Comparison of ENCODE assay signal across 8 cellular contexts in genomic region chr1:145459591-145459990, GRCh38. TPM values are rescaled to one million over a fixed set of nuclear protein-coding genes. Genes with fewer than 3 reads are reported as not detected.
A peak's percentile ranks its signal among the peaks of the same experiment; 100 is the strongest.
DNase-seq lines count a peak whose midpoint lies in the region; ATAC-seq and TF ChIP-seq lines count a peak whose summit lies in the region.
"Not testable (repeated sequence)": the region's sequence is repeated elsewhere in the genome, so short reads cannot be mapped to it uniquely, and the experiment has no call there.

No MANE protein-coding gene starts in this region.

- not testable (repeated sequence) for H2AFZ ChIP-seq in mammary epithelial cell (ENCODE audit: low read depth, low read length)

- BruUV-seq in Panc1 (replicated peaks; lab: Mats Ljungman, UMichigan) (TSS peak; percentile 96), mammary epithelial cell (replicated peaks; lab: Mats Ljungman, UMichigan) (TSS peak; percentile 98)

- not testable (repeated sequence) for H3K4me1 Mint-ChIP-seq in CD8-positive, alpha-beta T cell (ENCODE audit: low read depth); activated T-cell treated with anti-CD3 and anti-CD28 coated beads, Interleukin-2, amount 50 U/mL, for 72 hours (ENCODE audit: low read depth)

- dilution Hi-C loops in mammary epithelial cell (cut with HindIII; ENCODE audit: low sequenced_read_pairs): not testable (repeated sequence)

- not testable (repeated sequence) for H3K4me1 ChIP-seq in CD8-positive, alpha-beta T cell (ENCODE audit: insufficient read depth, low read length); Panc1 (ENCODE audit: control insufficient read depth, insufficient read depth, low read length); mammary epithelial cell (ENCODE audit: insufficient read depth, low read length); gastroesophageal sphincter; lower lobe of right lung

- H3K79me2 ChIP-seq in mammary epithelial cell (ENCODE audit: insufficient read depth, low read length): not testable (repeated sequence)

- H3K27ac ChIP-seq in CD8-positive, alpha-beta T cell (ENCODE audit: low read depth, low read length); Panc1 (ENCODE audit: low read length); mammary epithelial cell (ENCODE audit: insufficient read depth, low read depth, low read length); gastroesophageal sphincter; lower lobe of right lung: not testable (repeated sequence)

- H3K27ac Mint-ChIP-seq in CD8-positive, alpha-beta T cell; activated T-cell treated with anti-CD3 and anti-CD28 coated beads, Interleukin-2, amount 50 U/mL, for 72 hours: not testable (repeated sequence)

- H3K36me3 Mint-ChIP-seq in CD8-positive, alpha-beta T cell; activated T-cell treated with anti-CD3 and anti-CD28 coated beads, Interleukin-2, amount 50 U/mL, for 72 hours (ENCODE audit: insufficient read depth in 2 of 2): not testable (repeated sequence)

- not testable (repeated sequence) for H3K4me3 ChIP-seq in CD8-positive, alpha-beta T cell (ENCODE audit: low read depth, low read length); Panc1 (ENCODE audit: low read depth in 2 of 2, low read length in 2 of 2); mammary epithelial cell (replicated peaks in 1 of 3; ENCODE audit: insufficient read depth in 1 of 3, low read depth in 2 of 3, low read length in 3 of 3); gastroesophageal sphincter
- H3K4me3 ChIP-seq in lower lobe of right lung: peak overlapping the region; percentile 27

- peaks cover 20% of the 10 kb centered on the region for H3K27me3 Mint-ChIP-seq in CD8-positive, alpha-beta T cell (ENCODE audit: low read depth)
- peaks cover 20% of the 10 kb centered on the region for H3K27me3 Mint-ChIP-seq in activated T-cell treated with anti-CD3 and anti-CD28 coated beads, Interleukin-2, amount 50 U/mL, for 72 hours (ENCODE audit: low read depth)

- H3K9me3 Mint-ChIP-seq in CD8-positive, alpha-beta T cell; activated T-cell treated with anti-CD3 and anti-CD28 coated beads, Interleukin-2, amount 50 U/mL, for 72 hours: not testable (repeated sequence)

- not testable (repeated sequence) for TF ChIP-seq EP300 in gastroesophageal sphincter (IDR thresholded peaks at IDR 0.05)

- H3K36me3 ChIP-seq in CD8-positive, alpha-beta T cell (ENCODE audit: insufficient read depth, low read length); Panc1 (ENCODE audit: control insufficient read depth, insufficient read depth, low read length); mammary epithelial cell (ENCODE audit: insufficient read depth, low read length); gastroesophageal sphincter; lower lobe of right lung: not testable (repeated sequence)

- in situ Hi-C loops in Panc1 (cut with HindIII; ENCODE audit: low pct_unique_long_range_greater_than_20kb, low sequenced_read_pairs); mammary epithelial cell (cut with MboI; ENCODE audit: low sequenced_read_pairs in 2 of 2): not testable (repeated sequence)

- H4K20me1 ChIP-seq in mammary epithelial cell (ENCODE audit: insufficient read depth, low read length): not testable (repeated sequence)

- not testable (repeated sequence) for TF ChIP-seq CTCF in CD8-positive, alpha-beta T cell (IDR thresholded peaks at IDR 0.05); Panc1 (IDR thresholded peaks at IDR 0.05); mammary epithelial cell (conservative IDR thresholded peaks at IDR 0.05 in 1 of 2, IDR thresholded peaks at IDR 0.05 in 1 of 2; ENCODE audit: extremely low read depth in 1 of 2, insufficient read depth in 1 of 2, low read depth in 1 of 2, low read length in 2 of 2); gastroesophageal sphincter (IDR thresholded peaks at IDR 0.05); lower lobe of right lung (IDR thresholded peaks at IDR 0.05)

- not testable (repeated sequence) for H3K9me3 ChIP-seq in CD8-positive, alpha-beta T cell (ENCODE audit: low read length); Panc1 (ENCODE audit: control insufficient read depth, insufficient read depth, low read depth, low read length); mammary epithelial cell (replicated peaks; ENCODE audit: insufficient read depth, low read length); gastroesophageal sphincter; lower lobe of right lung

- peak; percentile 26 for ATAC-seq in CD8-positive, alpha-beta T cell
- ATAC-seq in Panc1 (peak; percentile 88), gastroesophageal sphincter (peak; percentile 77), left ventricle myocardium superior (peak; percentile 79), lower lobe of right lung (peak; percentile 51 to 61)
- peak; percentile 47 to 65 for ATAC-seq in activated T-cell treated with anti-CD3 and anti-CD28 coated beads, Interleukin-2, amount 50 U/mL, for 72 hours (replicated peaks in 1 of 2)
- ATAC-seq in stimulated activated naive CD8-positive, alpha-beta T cell treated with anti-CD3 and anti-CD28 coated beads, Interleukin-15, Interleukin-2, amounts not matched to agents 100 U/mL and 50 U/mL, for 24 hours: peak; percentile 72

- POLR2A ChIA-PET in CD8-positive, alpha-beta T cell (lab: Charles Lee); Panc1 (lab: Charles Lee): not testable (repeated sequence)

- not testable (repeated sequence) for DNase-seq in CD8-positive, alpha-beta T cell; Panc1 (ENCODE audit: low read depth, low spot score); activated T-cell treated with anti-CD3 and anti-CD28 coated beads, Interleukin-2, amount 50 U/mL, for 72 hours; mammary epithelial cell; left ventricle myocardium superior; lower lobe of right lung; stimulated activated naive CD8-positive, alpha-beta T cell treated with anti-CD3 and anti-CD28 coated beads, Interleukin-15, Interleukin-2, amounts not matched to agents 100 U/mL and 50 U/mL, for 24 hours

- intact Hi-C loops in CD8-positive, alpha-beta T cell (cut with DNase I, micrococcal nuclease); Panc1 (cut with micrococcal nuclease; ENCODE audit: unreplicated experiment); mammary epithelial cell (cut with micrococcal nuclease); left ventricle myocardium superior (cut with micrococcal nuclease); lower lobe of right lung (cut with DNase I): not testable (repeated sequence)

- H3K9ac ChIP-seq in mammary epithelial cell (ENCODE audit: insufficient read depth, low read length): not testable (repeated sequence)

- WGBS in mammary epithelial cell (ENCODE audit: low coverage, missing lambda C conversion rate): no CpG with 5 or more reads among the region's 27 CpGs
- WGBS in gastroesophageal sphincter (ENCODE audit: low coverage in 1 of 2), 2 donors: no CpG with 5 or more reads among the region's 27 CpGs

- not testable (repeated sequence) for TF ChIP-seq POLR2A in gastroesophageal sphincter (IDR thresholded peaks at IDR 0.05)

- H3K27me3 ChIP-seq in CD8-positive, alpha-beta T cell (ENCODE audit: insufficient read depth, low read length); Panc1 (ENCODE audit: control insufficient read depth, insufficient read depth, low read length); mammary epithelial cell (ENCODE audit: insufficient read depth, low read length); lower lobe of right lung (ENCODE audit: low read depth): not testable (repeated sequence)
- peaks cover 42% of the 10 kb centered on the region for H3K27me3 ChIP-seq in gastroesophageal sphincter

- H3K4me3 Mint-ChIP-seq in CD8-positive, alpha-beta T cell; activated T-cell treated with anti-CD3 and anti-CD28 coated beads, Interleukin-2, amount 50 U/mL, for 72 hours: not testable (repeated sequence)

- CTCF ChIA-PET in CD8-positive, alpha-beta T cell (lab: Charles Lee); Panc1 (lab: Charles Lee); mammary epithelial cell (lab: Charles Lee; ENCODE audit: low non-redundant PET): not testable (repeated sequence)

- H3K4me2 ChIP-seq in mammary epithelial cell (ENCODE audit: insufficient read depth, low read depth, low read length): not testable (repeated sequence)

RNA-seq across cellular contexts. Expression of gene NBPF20, which starts 34.2 kb away (rescaled TPM):
- 1 to 10 TPM; 2.4 to 2.6 TPM for total RNA-seq in CD8-positive, alpha-beta T cell
- total RNA-seq in Panc1 (2021; ENCODE audit: unreplicated experiment) (3.5 TPM), mammary epithelial cell (10 to 100 TPM in 1 of 2 donors, 1 to 10 TPM in 1; 2.7 to 10.7 TPM), gastroesophageal sphincter (1 to 10 TPM; 1.7 to 9.5 (median 3.3) TPM), left ventricle myocardium superior (0.50 TPM), lower lobe of right lung (2.4 TPM)
- polyA plus RNA-seq in Panc1 (2012; ENCODE audit: insufficient read length): 0.96 TPM
- total RNA-seq in activated T-cell treated with anti-CD3 and anti-CD28 coated beads, Interleukin-2, amount 50 U/mL, for 72 hours: 1 to 10 TPM; 1.3 to 2.3 TPM
- polyA plus RNA-seq in mammary epithelial cell: 3.9 TPM
- polyA minus RNA-seq in mammary epithelial cell: 7.4 TPM

Comparison
In these comparisons a context has a peak if more than half of its experiments do, and no peak if none do; other contexts are left out.
1. ATAC-seq: peak in every context shown above with its lines; median percentile 88 in Panc1; 79 in left ventricle myocardium superior; 77 in gastroesophageal sphincter; 72 in stimulated activated naive CD8-positive, alpha-beta T cell treated with anti-CD3 and anti-CD28 coated beads, Interleukin-15, Interleukin-2, amounts not matched to agents 100 U/mL and 50 U/mL, for 24 hours; 56 in activated T-cell treated with anti-CD3 and anti-CD28 coated beads, Interleukin-2, amount 50 U/mL, for 72 hours; 56 in lower lobe of right lung; 26 in CD8-positive, alpha-beta T cell.